In the genomic region with DNA sequence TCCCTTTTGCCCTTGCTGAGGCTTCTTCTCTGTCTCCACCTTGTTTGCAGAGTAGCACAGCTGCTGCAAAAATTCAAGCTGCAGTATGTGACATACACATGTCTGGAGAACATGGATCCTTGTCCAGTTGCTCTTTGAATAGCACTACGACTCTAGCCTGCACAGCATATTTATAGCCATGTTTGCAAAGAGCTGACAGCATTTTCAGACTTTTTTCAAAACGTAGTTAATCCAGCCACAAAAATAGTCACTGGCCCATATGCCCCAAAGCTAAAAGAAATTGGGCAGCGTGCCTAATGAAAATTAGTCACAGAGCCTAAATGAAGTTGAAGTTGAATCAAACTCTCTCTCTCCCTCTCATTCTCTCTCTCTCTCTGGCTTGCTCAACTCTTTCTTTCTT, we compare ENCODE assay signal across 16 cellular contexts. TPM values are rescaled to one million over a fixed set of nuclear protein-coding genes. Genes with fewer than 3 reads are reported as not detected.
DNase-seq lines count a peak whose midpoint lies in the region; ATAC-seq and TF ChIP-seq lines count a peak whose summit lies in the region.
"Had no signal": no experiment of that assay in that cellular context is flagged by ENCODE, and none has a peak within 500 bp of the region (broad histone marks: within the 10 kb centered on the region; RNA-seq: fewer than 3 reads in every experiment).

No MANE protein-coding gene starts in this region.

- intact Hi-C loops in ascending aorta (cut with DNase I), result no loop called here
- intact Hi-C loops in naive thymus-derived CD4-positive, alpha-beta T cell (cut with micrococcal nuclease), result no loop called here

- H3K27me3 ChIP-seq in ascending aorta, result no peaks in the 10 kb centered on the region
- no peaks in the 10 kb centered on the region for H3K27me3 ChIP-seq in naive thymus-derived CD4-positive, alpha-beta T cell (ENCODE audit: control insufficient read depth in 2 of 2, insufficient read depth in 2 of 2, low read length in 2 of 2)
- H3K27me3 ChIP-seq: BE2C had no signal

- H3K9me3 ChIP-seq in HEK293 (ENCODE audit: control insufficient read depth, insufficient read depth, low read depth, low read length) (no peaks in the 10 kb centered on the region), ascending aorta (no peaks in the 10 kb centered on the region)
- H3K9me3 ChIP-seq in naive thymus-derived CD4-positive, alpha-beta T cell (ENCODE audit: control insufficient read depth in 2 of 3, low read length in 3 of 3), result no peaks in the 10 kb centered on the region
- H3K9me3 ChIP-seq: BE2C had no signal

- POLR2A ChIA-PET in HEK293 (lab: Yijun Ruan, JAX), result interaction anchor here (0.6 kb wide), 1 partner anchor 45 kb away, joined by 4 read pairs; no protein-coding TSS in a partner anchor
- POLR2A ChIA-PET in naive thymus-derived CD4-positive, alpha-beta T cell (lab: Charles Lee), result no interaction called here

- H3K9me3 Mint-ChIP-seq in naive thymus-derived CD4-positive, alpha-beta T cell, result no peaks in the 10 kb centered on the region
- H3K9me3 Mint-ChIP-seq: CD4-positive, alpha-beta memory T cell had no signal

- peaks cover 0 to 6% (median 0%) of the 10 kb centered on the region in 5 donors for H3K27me3 Mint-ChIP-seq in naive thymus-derived CD4-positive, alpha-beta T cell
- H3K27me3 Mint-ChIP-seq: CD4-positive, alpha-beta memory T cell had no signal

- no peak for ATAC-seq in HG03175 (IDR thresholded peaks at IDR 0.05; ENCODE audit: unreplicated experiment)
- no peak for ATAC-seq in naive thymus-derived CD4-positive, alpha-beta T cell
- ATAC-seq: K562 had no signal

- peaks cover 0 to 2% (median 0%) of the 10 kb centered on the region in 7 donors for H3K4me1 Mint-ChIP-seq in naive thymus-derived CD4-positive, alpha-beta T cell
- H3K4me1 Mint-ChIP-seq: CD4-positive, alpha-beta memory T cell had no signal

- no peak overlapping the region for H3K27ac ChIP-seq in HEK293 (ENCODE audit: extremely low read depth, low read depth, low read length)
- no peak overlapping the region for H3K27ac ChIP-seq in ascending aorta
- H3K27ac ChIP-seq in naive thymus-derived CD4-positive, alpha-beta T cell (ENCODE audit: low read depth, low read length), result no peak overlapping the region
- H3K27ac ChIP-seq: C4-2B, HL-60 had no signal

- H3K4me3 ChIP-seq in HEK293 (ENCODE audit: low read depth, low read length) (no peak overlapping the region), ascending aorta (no peak overlapping the region)
- no peak overlapping the region for H3K4me3 ChIP-seq in naive thymus-derived CD4-positive, alpha-beta T cell (ENCODE audit: low read length)
- H3K4me3 ChIP-seq: K562 had no signal

- H3K4me3 Mint-ChIP-seq in naive thymus-derived CD4-positive, alpha-beta T cell, result no peak overlapping the region
- H3K4me3 Mint-ChIP-seq: CD4-positive, alpha-beta memory T cell had no signal

- CTCF ChIA-PET in HEK293 (lab: Yijun Ruan, JAX), result no interaction called here
- CTCF ChIA-PET in naive thymus-derived CD4-positive, alpha-beta T cell (lab: Charles Lee), result no interaction called here

- DNase-seq in RPMI7951 (ENCODE audit: low read depth), result peak; percentile 66
- DNase-seq in inferior parietal cortex (ENCODE audit: extremely low spot score), result peak; percentile 35
- peak; percentile 13 for DNase-seq in renal cortical epithelial cell (ENCODE audit: low read depth)
- no peak for DNase-seq in DMS79 treated with DMSO at 0.1 percent for 48 hours (lab: John Stamatoyannopoulos, UW)
- no peak for DNase-seq in ascending aorta (ENCODE audit: low spot score in 2 of 2)
- DNase-seq in naive thymus-derived CD4-positive, alpha-beta T cell, result no peak
- DNase-seq: ACHN; BE2C; CD4-positive, alpha-beta memory T cell; GF-D8; H7 had no signal

- peaks cover 0 to 6% (median 0%) of the 10 kb centered on the region in 5 donors for H3K36me3 Mint-ChIP-seq in naive thymus-derived CD4-positive, alpha-beta T cell
- H3K36me3 Mint-ChIP-seq: CD4-positive, alpha-beta memory T cell had no signal

- TF ChIP-seq CTCF in HEK293 (tag by site-specific recombination; IDR thresholded peaks at IDR 0.05) (no peak), ascending aorta (IDR thresholded peaks at IDR 0.05) (no peak)

- 0 out of 3 replicates have a peak, but pooled peaks cover 0 to 3% of the 10 kb centered on the region in 2 experiments for H3K36me3 ChIP-seq in HEK293 (ENCODE audit: control insufficient read depth in 2 of 2, insufficient read depth in 1 of 2, low read length in 2 of 2)
- no peaks in the 10 kb centered on the region for H3K36me3 ChIP-seq in ascending aorta
- H3K36me3 ChIP-seq in naive thymus-derived CD4-positive, alpha-beta T cell (ENCODE audit: control insufficient read depth in 2 of 3, insufficient read depth in 3 of 3, low read length in 3 of 3), result no peaks in the 10 kb centered on the region
- H3K36me3 ChIP-seq: BE2C had no signal

- no peaks in the 10 kb centered on the region for H3K4me1 ChIP-seq in HEK293 (ENCODE audit: control insufficient read depth, insufficient read depth, low read length)
- H3K4me1 ChIP-seq in ascending aorta, result no peaks in the 10 kb centered on the region
- no peaks in the 10 kb centered on the region for H3K4me1 ChIP-seq in naive thymus-derived CD4-positive, alpha-beta T cell (ENCODE audit: control insufficient read depth in 2 of 2, insufficient read depth in 2 of 2, low read length in 2 of 2)
- H3K4me1 ChIP-seq: BE2C had no signal

- no peak overlapping the region for H3K27ac Mint-ChIP-seq in naive thymus-derived CD4-positive, alpha-beta T cell
- H3K27ac Mint-ChIP-seq: CD4-positive, alpha-beta memory T cell had no signal

TF ChIP-seq in HEK293, 187 proteins besides CTCF, POLR2A, EP300 and RAD21:
- no peak for TF ChIP-seq SETDB1 (IDR thresholded peaks at IDR 0.05; ENCODE audit: insufficient read length, low read length)
- TF ChIP-seq SP3 (tag by site-specific recombination; IDR thresholded peaks at IDR 0.05), result no peak
- TF ChIP-seq ZNF132 (tag by site-specific recombination; IDR thresholded peaks at IDR 0.05; ENCODE audit: borderline replicate concordance), result no peak
- TF ChIP-seq, protein P1, sequence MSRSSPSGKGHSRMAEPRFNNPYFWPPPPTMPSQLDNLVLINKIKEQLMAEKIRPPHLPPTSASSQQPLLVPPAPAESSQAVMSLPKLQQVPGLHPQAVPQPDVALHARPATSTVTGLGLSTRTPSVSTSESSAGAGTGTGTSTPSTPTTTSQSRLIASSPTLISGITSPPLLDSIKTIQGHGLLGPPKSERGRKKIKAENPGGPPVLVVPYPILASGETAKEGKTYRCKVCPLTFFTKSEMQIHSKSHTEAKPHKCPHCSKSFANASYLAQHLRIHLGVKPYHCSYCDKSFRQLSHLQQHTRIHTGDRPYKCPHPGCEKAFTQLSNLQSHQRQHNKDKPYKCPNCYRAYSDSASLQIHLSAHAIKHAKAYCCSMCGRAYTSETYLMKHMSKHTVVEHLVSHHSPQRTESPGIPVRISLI (tag by site-specific recombination; IDR thresholded peaks at IDR 0.05), result no peak
- peak; percentile 24; the same call in 1 of the 2 replicates for TF ChIP-seq ZNF596 (tag by site-specific recombination; IDR thresholded peaks at IDR 0.05)

RNA-seq across cellular contexts. Expression of gene SLC16A2, which starts 17.5 kb away (rescaled TPM):
- 22.2 and 25.4 TPM in 2 replicates for total RNA-seq in RPMI7951 (2014; rRNA removed; shearing (Covaris generic))
- total RNA-seq in renal cortical epithelial cell (5.9 and 19.5 TPM in 2 replicates), ascending aorta (10.7 TPM)
- total RNA-seq in naive thymus-derived CD4-positive, alpha-beta T cell, result under 1 TPM in 3 of 5 experiments, not detected in 2; 0.27 to 0.38 (median 0.38) TPM
- under 1 TPM; 0.24 to 0.38 TPM for polyA plus RNA-seq in naive thymus-derived CD4-positive, alpha-beta T cell
- polyA plus RNA-seq: K562 had no signal

Comparison
In these comparisons a context has a peak if more than half of its experiments do, and no peak if none do; other contexts are left out.
1. DNase-seq: peak in RPMI7951 (single experiment), inferior parietal cortex (single experiment) and renal cortical epithelial cell (single experiment); none in DMS79 treated with DMSO at 0.1 percent for 48 hours (single experiment), ascending aorta (0 of 2) and naive thymus-derived CD4-positive, alpha-beta T cell (0 of 9).